Comparison of ENCODE assay signal across 25 cellular contexts in genomic region chr5:135434591-135435466, GRCh38. TPM values are rescaled to one million over a fixed set of nuclear protein-coding genes. Genes with fewer than 3 reads are reported as not detected.
DNase-seq lines count a peak whose midpoint lies in the region; ATAC-seq, FAIRE-seq and TF ChIP-seq lines count a peak whose summit lies in the region.
"Had no signal": no experiment of that assay in that cellular context is flagged by ENCODE, and none has a peak within 500 bp of the region (broad histone marks: within the 10 kb centered on the region; RNA-seq: fewer than 3 reads in every experiment).

No MANE protein-coding gene starts in this region.

- ATAC-seq in GM18505 (IDR thresholded peaks at IDR 0.05; ENCODE audit: unreplicated experiment), result no peak

- H3K4me3 ChIP-seq in endodermal cell (ENCODE audit: low read length) (no peak overlapping the region), neural progenitor cell (no peak overlapping the region)
- H3K4me3 ChIP-seq: ascending aorta, PC-9, SK-N-MC had no signal

- no peak overlapping the region for H3K9ac ChIP-seq in endodermal cell (ENCODE audit: extremely low read depth, low read length, poor library complexity, severe bottlenecking)
- no peak overlapping the region for H3K9ac ChIP-seq in neural progenitor cell

- no peaks in the 10 kb centered on the region for H3K36me3 Mint-ChIP-seq in endodermal cell (ENCODE audit: low read depth)
- H3K36me3 Mint-ChIP-seq in neural progenitor cell, result no peaks in the 10 kb centered on the region

- H3K9me3 ChIP-seq in endodermal cell (ENCODE audit: control insufficient read depth, low read length), result no peaks in the 10 kb centered on the region
- no peaks in the 10 kb centered on the region for H3K9me3 ChIP-seq in neural progenitor cell (ENCODE audit: low read depth)
- H3K9me3 ChIP-seq: ascending aorta had no signal

- TF ChIP-seq POLR2A in GM18505 (IDR thresholded peaks at IDR 0.05; ENCODE audit: borderline replicate concordance, extremely low read depth, insufficient read depth, insufficient read length), result no peak

- WGBS in endodermal cell (ENCODE audit: insufficient coverage in 1 of 2, insufficient read length in 1 of 2), 2 experiments, result 91 to 92% methylated on average over 21 to 24 of the region's 24 CpGs

- H3K9me3 Mint-ChIP-seq in endodermal cell, result no peaks in the 10 kb centered on the region
- H3K9me3 Mint-ChIP-seq in neural progenitor cell, result no peaks in the 10 kb centered on the region
- H3K9me3 Mint-ChIP-seq: nephron progenitor cell had no signal

- H3K4me1 Mint-ChIP-seq in endodermal cell, result peaks cover 5% of the 10 kb centered on the region
- peaks cover 18% of the 10 kb centered on the region for H3K4me1 Mint-ChIP-seq in neural progenitor cell

- H3K27ac Mint-ChIP-seq in endodermal cell, result no peak overlapping the region
- peak overlapping the region; percentile 42 for H3K27ac Mint-ChIP-seq in neural progenitor cell

- no peaks in the 10 kb centered on the region for H3K79me2 ChIP-seq in neural progenitor cell (ENCODE audit: low read depth)

- no peak overlapping the region for H2AFZ ChIP-seq in neural progenitor cell (replicated peaks)
- H2AFZ ChIP-seq: PC-9 had no signal

- H3K4me3 Mint-ChIP-seq in endodermal cell, result no peak overlapping the region
- no peak overlapping the region for H3K4me3 Mint-ChIP-seq in neural progenitor cell
- H3K4me3 Mint-ChIP-seq: nephron progenitor cell had no signal

- no peaks in the 10 kb centered on the region for H3K27me3 ChIP-seq in endodermal cell (ENCODE audit: control insufficient read depth, insufficient read depth, low read length, poor library complexity, severe bottlenecking)
- no peaks in the 10 kb centered on the region for H3K27me3 ChIP-seq in neural progenitor cell
- H3K27me3 ChIP-seq: ascending aorta had no signal

- H3K4me1 ChIP-seq in endodermal cell (ENCODE audit: control insufficient read depth, insufficient read depth, low read length) (peaks cover 4% of the 10 kb centered on the region), neural progenitor cell (peaks cover 4% of the 10 kb centered on the region)

- H3K27ac ChIP-seq in endodermal cell (ENCODE audit: low read depth, low read length), result no peak overlapping the region
- H3K27ac ChIP-seq in neural progenitor cell, result no peak overlapping the region
- H3K27ac ChIP-seq: ascending aorta, PC-9, SK-N-MC had no signal

- H3K27me3 Mint-ChIP-seq in endodermal cell (ENCODE audit: insufficient read depth), result peaks cover 12% of the 10 kb centered on the region
- H3K27me3 Mint-ChIP-seq in neural progenitor cell (ENCODE audit: insufficient read depth, low read depth), result peaks cover 1% of the 10 kb centered on the region

- peak; percentile 21 for DNase-seq in AG20443 (ENCODE audit: low spot score)
- peak; percentile 37 for DNase-seq in endodermal cell
- DNase-seq in neural progenitor cell (ENCODE audit: low spot score), result no peak
- no peak for DNase-seq in NOMO-1 (lab: John Stamatoyannopoulos, UW; ENCODE audit: unreplicated experiment in 2 of 2)
- no peak for DNase-seq in NCI-H1048 (lab: John Stamatoyannopoulos, UW)
- DNase-seq in GOT3 (lab: John Stamatoyannopoulos, UW), result no peak
- DNase-seq: ACHN; activated CD4-positive, alpha-beta T cell treated with anti-CD3 and anti-CD28 coated beads for 4 hours; activated naive CD4-positive, alpha-beta T cell treated with Interleukin-2 at 50 U/mL for 16 hours; erythroblast; HCEC 1CT; mammary epithelial cell; NCI-H1436 treated with DMSO at 0.1 percent for 48 hours; NCI-H82; nephron progenitor cell; PC-9; retina; stimulated activated CD4-positive, alpha-beta T cell treated with anti-CD3 and anti-CD28 coated beads, Interleukin-15, amount 100 ng/mL, for 24 hours; stimulated activated naive CD4-positive, alpha-beta T cell treated with Interleukin-2 at 50 U/mL for 16 hours; T1000 had no signal

- peak; percentile 97 for FAIRE-seq in G401.6 (lab: Jason Lieb, UNC)

- no peak for TF ChIP-seq CTCF in endodermal cell (conservative IDR thresholded peaks at IDR 0.05)
- no peak for TF ChIP-seq CTCF in neural progenitor cell (IDR thresholded peaks at IDR 0.05)

- H3F3A ChIP-seq in neural progenitor cell (ENCODE audit: low read depth), result no peaks in the 10 kb centered on the region

- H4K20me1 ChIP-seq in neural progenitor cell (ENCODE audit: low read depth), result no peaks in the 10 kb centered on the region

- H3K4me2 ChIP-seq in neural progenitor cell, result no peak overlapping the region
- H3K4me2 ChIP-seq: PC-9 had no signal

- no peaks in the 10 kb centered on the region for H3K36me3 ChIP-seq in endodermal cell (ENCODE audit: control insufficient read depth, insufficient read depth, low read length)
- H3K36me3 ChIP-seq in neural progenitor cell, result no peaks in the 10 kb centered on the region
- H3K36me3 ChIP-seq: ascending aorta had no signal

RNA-seq across cellular contexts. Expression of gene DCANP1, which starts 12.3 kb away (rescaled TPM):
- total RNA-seq in endodermal cell (not detected), neural progenitor cell (ENCODE audit: low replicate concordance) (not detected in 2 replicates)
- not detected for polyA plus RNA-seq in endodermal cell (2013, experiment 1 of 2)
- not detected for polyA plus RNA-seq in endodermal cell (2013, experiment 2 of 2)
- total RNA-seq: ascending aorta, mammary epithelial cell, PC-9, ureter had no signal
- polyA plus RNA-seq: mammary epithelial cell had no signal

RNA-seq across cellular contexts. Expression of gene TIFAB, which starts 17.3 kb away (rescaled TPM):
- total RNA-seq in endodermal cell (not detected), neural progenitor cell (ENCODE audit: low replicate concordance) (not detected in 2 replicates)
- polyA plus RNA-seq in endodermal cell (2013, experiment 1 of 2), result not detected
- polyA plus RNA-seq in endodermal cell (2013, experiment 2 of 2), result not detected
- total RNA-seq: ascending aorta, mammary epithelial cell, PC-9, ureter had no signal
- polyA plus RNA-seq: mammary epithelial cell had no signal

RNA-seq across cellular contexts. Expression of gene MACROH2A1, which starts 35.8 kb away (rescaled TPM):
- 100 to 1,000 TPM; 256 to 288 TPM for total RNA-seq in endodermal cell
- polyA plus RNA-seq in endodermal cell (2013, experiment 1 of 2), result 253 TPM
- 265 TPM for polyA plus RNA-seq in endodermal cell (2013, experiment 2 of 2)
- total RNA-seq in neural progenitor cell (ENCODE audit: low replicate concordance), result 179 and 227 TPM in 2 replicates

Comparison
In these comparisons a context has a peak if more than half of its experiments do, and no peak if none do; other contexts are left out.
1. DNase-seq: peak in AG20443 (single experiment) and endodermal cell (single experiment); none in neural progenitor cell (single experiment), NOMO-1 (0 of 2), NCI-H1048 (single experiment) and GOT3 (single experiment).